8 cellular contexts compared by ENCODE assay signal in the genomic region with DNA sequence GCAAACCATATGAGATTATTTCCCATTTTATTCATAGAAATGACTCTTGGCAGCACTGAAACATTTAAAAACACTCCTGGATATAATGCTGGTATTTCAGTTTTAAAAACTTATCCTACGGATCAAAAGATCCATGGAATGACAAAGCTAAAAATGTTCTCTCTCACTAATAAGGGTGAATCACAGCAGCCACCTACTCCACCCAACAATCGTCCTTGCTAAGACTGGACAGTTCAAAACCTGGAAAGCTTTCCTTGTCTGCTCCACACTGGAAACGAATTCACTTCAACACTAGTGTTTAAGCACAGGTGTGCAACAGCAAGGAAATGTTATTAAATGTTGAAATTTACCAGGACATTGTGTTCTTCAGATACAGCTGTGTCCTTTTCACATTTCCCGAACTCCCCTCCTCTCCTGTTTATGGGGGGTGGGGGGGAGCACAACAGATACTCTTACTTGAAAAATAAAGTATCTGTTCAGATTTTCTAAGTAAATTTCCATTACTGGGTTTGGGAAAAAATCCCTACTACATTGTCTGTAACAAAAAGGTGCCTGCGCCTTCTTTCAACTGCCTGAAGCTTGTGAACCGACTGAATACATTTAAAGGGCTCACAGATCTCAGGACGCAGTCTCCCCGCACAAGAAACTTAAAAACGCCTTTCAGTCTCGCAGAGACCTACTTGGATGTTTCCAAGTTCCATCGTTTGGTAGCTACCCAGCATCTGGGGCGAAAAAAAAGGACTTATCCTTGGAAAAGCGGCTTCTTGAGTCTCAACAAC. TPM values are rescaled to one million over a fixed set of nuclear protein-coding genes. Genes with fewer than 3 reads are reported as not detected.
DNase-seq lines count a peak whose midpoint lies in the region; TF ChIP-seq lines count a peak whose summit lies in the region.

No MANE protein-coding gene starts in this region.

- no peaks in the 10 kb centered on the region for H3K27me3 ChIP-seq in CD4-positive, alpha-beta memory T cell (ENCODE audit: insufficient read depth, low read length)
- H3K27me3 ChIP-seq in brain microvascular endothelial cell (replicated peaks) (no peaks in the 10 kb centered on the region), transverse colon (no peaks in the 10 kb centered on the region)

- H3K9me3 ChIP-seq in CD4-positive, alpha-beta memory T cell (ENCODE audit: control insufficient read depth in 1 of 2, low read length in 2 of 2) = no peaks in the 10 kb centered on the region
- H3K9me3 ChIP-seq in transverse colon = no peaks in the 10 kb centered on the region

- peaks cover 10% of the 10 kb centered on the region for H3K36me3 ChIP-seq in CD4-positive, alpha-beta memory T cell (ENCODE audit: insufficient read depth, low read length)
- H3K36me3 ChIP-seq in brain microvascular endothelial cell (replicated peaks) = peaks cover 5% of the 10 kb centered on the region
- H3K36me3 ChIP-seq in transverse colon = peaks cover 0 to 8% (median 0%) of the 10 kb centered on the region in 4 donors

- peak in 1 of 5 donors; percentile 18 for DNase-seq in CD4-positive, alpha-beta memory T cell
- DNase-seq in LHCN-M2 (ENCODE audit: low read depth) (peak; percentile 52), brain microvascular endothelial cell (no peak), lower leg skin (ENCODE audit: low spot score in 2 of 2) (no peak), transverse colon (no peak), NCI-H526 treated with DMSO at 0.1 percent for 48 hours (lab: John Stamatoyannopoulos, UW) (no peak)
- no peak for DNase-seq in activated CD4-positive, alpha-beta T cell treated with anti-CD3 and anti-CD28 coated beads for 1 hour
- no peak for DNase-seq in activated CD4-positive, alpha-beta T cell treated with anti-CD3 and anti-CD28 coated beads, Interleukin-2, amount 50 U/mL, for 1 hour

- intact Hi-C loops in CD4-positive, alpha-beta memory T cell (cut with micrococcal nuclease) = no loop called here
- intact Hi-C loops in lower leg skin (cut with DNase I; ENCODE audit: low total_unique reads) (loop anchor here (10.0 kb wide), 1 partner anchor 65 kb away; no protein-coding TSS in a partner anchor), transverse colon (cut with DNase I; ENCODE audit: low total_unique reads) (no loop called here)

- POLR2A ChIA-PET in CD4-positive, alpha-beta memory T cell (lab: Charles Lee; ENCODE audit: partially characterized antibody) = interaction anchor here (0.6 to 3.9 kb wide), 25 partner anchors 10 to 819 kb away, joined by 3 to 87 read pairs (median 11); partner anchors contain the start of genes ADAM17, CPSF3, ITGB1BP1 and ODC1

- CTCF ChIA-PET in CD4-positive, alpha-beta memory T cell (lab: Charles Lee; ENCODE audit: partially characterized antibody) = interaction anchor here (0.9 to 2.6 kb wide), 6 partner anchors 10 to 154 kb away, joined by 3 to 7 read pairs (median 5); partner anchors contain the start of gene ADAM17

- in situ Hi-C loops in brain microvascular endothelial cell (cut with HindIII; ENCODE audit: low pct_ligation_motif_present, low sequenced_read_pairs) (no loop called here), transverse colon (cut with MboI; ENCODE audit: low pct_ligation_motif_present in 1 of 4, low pct_unique_long_range_greater_than_20kb in 1 of 4, low sequenced_read_pairs in 3 of 4) (no loop called here)

- peaks cover 58% of the 10 kb centered on the region for H3K4me1 ChIP-seq in CD4-positive, alpha-beta memory T cell (ENCODE audit: insufficient read depth, low read length)
- H3K4me1 ChIP-seq in transverse colon = peaks cover 18 to 52% (median 36%) of the 10 kb centered on the region in 4 donors

- peaks cover 44 to 69% (median 58%) of the 10 kb centered on the region in 4 donors for H3K4me1 Mint-ChIP-seq in CD4-positive, alpha-beta memory T cell

- peak overlapping the region; percentile 86 for H3K27ac ChIP-seq in CD4-positive, alpha-beta memory T cell (ENCODE audit: low read depth, low read length)
- H3K27ac ChIP-seq in brain microvascular endothelial cell (peak overlapping the region; percentile 91), transverse colon (peak overlapping the region; percentile 92 to 97 (median 96))

- no peak for TF ChIP-seq CTCF in brain microvascular endothelial cell (IDR thresholded peaks at IDR 0.05; ENCODE audit: low read depth, low read length, missing control alignments)
- TF ChIP-seq CTCF in lower leg skin (IDR thresholded peaks at IDR 0.05) = no peak
- TF ChIP-seq CTCF in transverse colon (IDR thresholded peaks at IDR 0.05) = no peak

- H3K27me3 Mint-ChIP-seq in CD4-positive, alpha-beta memory T cell = no peaks in the 10 kb centered on the region

- peak overlapping the region; percentile 94 to 98 (median 96) for H3K4me3 Mint-ChIP-seq in CD4-positive, alpha-beta memory T cell

- WGBS in lower leg skin, 2 donors = 4 to 5% methylated on average over 13 of the region's 13 CpGs
- WGBS in transverse colon (ENCODE audit: low coverage in 1 of 2), 2 donors = 3 to 4% methylated on average over 4 to 13 of the region's 13 CpGs

- peaks cover 29 to 48% of the 10 kb centered on the region in 2 donors for H3K36me3 Mint-ChIP-seq in CD4-positive, alpha-beta memory T cell

- no peaks in the 10 kb centered on the region for H3K9me3 Mint-ChIP-seq in CD4-positive, alpha-beta memory T cell

- no peak for TF ChIP-seq POLR2A in lower leg skin (IDR thresholded peaks at IDR 0.05)
- no peak for TF ChIP-seq POLR2A in transverse colon (IDR thresholded peaks at IDR 0.05)

- H3K4me3 ChIP-seq in CD4-positive, alpha-beta memory T cell (ENCODE audit: low read length in 2 of 2) = peak overlapping the region; percentile 45 to 69
- H3K4me3 ChIP-seq in brain microvascular endothelial cell (ENCODE audit: low read depth, low read length) = peak overlapping the region; percentile 98
- peak overlapping the region; percentile 73 for H3K4me3 ChIP-seq in lower leg skin (ENCODE audit: low read depth, poor library complexity, severe bottlenecking)
- peak overlapping the region; percentile 58 to 96 (median 79) for H3K4me3 ChIP-seq in transverse colon

- TF ChIP-seq EP300 in transverse colon (IDR thresholded peaks at IDR 0.05; ENCODE audit: low read depth) = no peak

- H3K27ac Mint-ChIP-seq in CD4-positive, alpha-beta memory T cell = peak overlapping the region; percentile 96 to 98 (median 98)

RNA-seq across cellular contexts. Expression of gene YWHAQ, which starts 1.4 kb away (rescaled TPM):
- 100 to 1,000 TPM; 124 TPM for total RNA-seq in CD4-positive, alpha-beta memory T cell
- 100 to 1,000 TPM; 315 to 504 TPM for polyA plus RNA-seq in CD4-positive, alpha-beta memory T cell
- 451 and 455 TPM in 2 replicates for total RNA-seq in LHCN-M2 (2014; rRNA removed)
- 324 TPM for polyA plus RNA-seq in LHCN-M2 (2012)
- total RNA-seq in lower leg skin = 100 to 1,000 TPM in 3 of 4 donors, 10 to 100 TPM in 1; 85.6 to 159 (median 121) TPM
- 100 to 1,000 TPM in 3 of 4 donors, 10 to 100 TPM in 1; 84.0 to 189 (median 145) TPM for total RNA-seq in transverse colon
